Comparison of ENCODE assay signal across 1 cellular context in genomic region chr7:100901921-100902332, GRCh38.
TF ChIP-seq lines count a peak whose summit lies in the region.

No MANE protein-coding gene starts in this region.

TF ChIP-seq in K562, 482 proteins besides CTCF, POLR2A, EP300 and RAD21:
- no peak for TF ChIP-seq POLR3G (IDR thresholded peaks at IDR 0.05; ENCODE audit: extremely low read depth, insufficient read length, insufficient replicate concordance)
- peak; percentile 34 for TF ChIP-seq DACH1 (IDR thresholded peaks at IDR 0.05; ENCODE audit: partially characterized antibody)
- no peak for TF ChIP-seq NFRKB (IDR thresholded peaks at IDR 0.05; ENCODE audit: low read depth)
- no peak for TF ChIP-seq DNMT1 (IDR thresholded peaks at IDR 0.05)
- no peak for TF ChIP-seq CBX5 (IDR thresholded peaks at IDR 0.05; ENCODE audit: borderline replicate concordance, low read depth)
- no peak for TF ChIP-seq CBFA2T2 (conservative IDR thresholded peaks at IDR 0.05)
- TF ChIP-seq PHB (CRISPR knock-in tag; IDR thresholded peaks at IDR 0.05) = no peak
- TF ChIP-seq TFAM (CRISPR knock-in tag; conservative IDR thresholded peaks at IDR 0.05) = no peak
- no peak for TF ChIP-seq ZNF239 (CRISPR knock-in tag; IDR thresholded peaks at IDR 0.05)
- no peak for TF ChIP-seq MED1 (CRISPR knock-in tag; IDR thresholded peaks at IDR 0.05; ENCODE audit: borderline replicate concordance)
- TF ChIP-seq SUPT5H (IDR thresholded peaks at IDR 0.05) = no peak
- TF ChIP-seq DIDO1 (tag; IDR thresholded peaks at IDR 0.05; ENCODE audit: low read depth) = no peak
- 0 out of 2 replicates have a peak, but pooled peaks have one; percentile 27 for TF ChIP-seq MEF2D (tag; conservative IDR thresholded peaks at IDR 0.05; ENCODE audit: low read depth)
- TF ChIP-seq MEF2A (IDR thresholded peaks at IDR 0.05; ENCODE audit: control insufficient read depth, low read depth, low read length) = peak; percentile 56; the same call in 1 of the 2 replicates
- TF ChIP-seq GTF3C2 (IDR thresholded peaks at IDR 0.05; ENCODE audit: borderline replicate concordance, extremely low read depth, insufficient read length) = no peak
- TF ChIP-seq KLF6 (CRISPR knock-in tag; IDR thresholded peaks at IDR 0.05; ENCODE audit: borderline replicate concordance) = no peak
